Comparison of ENCODE assay signal across 22 cellular contexts in the genomic region with DNA sequence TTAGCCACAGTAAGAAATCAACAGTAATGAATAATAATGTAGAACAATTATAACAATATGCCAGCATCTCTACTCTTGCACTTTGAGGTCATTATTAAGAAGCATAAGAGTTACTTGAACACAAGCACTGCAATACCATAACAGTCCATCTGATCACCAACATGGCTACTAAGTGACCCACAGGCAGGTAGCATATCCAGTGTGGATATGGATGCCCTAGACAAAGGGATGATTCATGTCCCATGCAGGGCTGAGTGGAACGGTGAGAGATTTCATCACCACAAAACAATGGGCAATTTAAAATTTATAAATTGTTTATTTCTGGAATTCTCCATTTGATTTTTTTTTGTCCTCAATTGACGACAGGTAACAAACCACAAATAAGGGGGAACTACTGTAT.
DNase-seq lines count a peak whose midpoint lies in the region; ATAC-seq and TF ChIP-seq lines count a peak whose summit lies in the region.
"Had no signal": no experiment of that assay in that cellular context is flagged by ENCODE, and none has a peak within 500 bp of the region (broad histone marks: within the 10 kb centered on the region; RNA-seq: fewer than 3 reads in every experiment).

No MANE protein-coding gene starts in this region.

- H3K27ac ChIP-seq in Karpas-422 (ENCODE audit: low read length) = no peak overlapping the region
- H3K27ac ChIP-seq: HL-60, prostate gland had no signal

- H3K9me2 ChIP-seq in Karpas-422 (replicated peaks; ENCODE audit: insufficient read depth, low read length) = no peaks in the 10 kb centered on the region

- H3K9me3 ChIP-seq in Karpas-422 (ENCODE audit: low read length) = no peaks in the 10 kb centered on the region
- H3K9me3 ChIP-seq: prostate gland had no signal

- H3K4me2 ChIP-seq in Karpas-422 (ENCODE audit: low read depth, low read length, poor library complexity, severe bottlenecking) = no peak overlapping the region

- H3K4me1 ChIP-seq in Karpas-422 (ENCODE audit: low read length) = peaks cover 27% of the 10 kb centered on the region
- H3K4me1 ChIP-seq: prostate gland had no signal

- H3K4me3 ChIP-seq in fibroblast of pulmonary artery (replicated peaks; ENCODE audit: low read depth, low read length) = no peak overlapping the region
- H3K4me3 ChIP-seq in Karpas-422 (ENCODE audit: low read length) = no peak overlapping the region
- H3K4me3 ChIP-seq: GM12878, prostate gland, smooth muscle cell had no signal

- H3K27me3 ChIP-seq in Karpas-422 (ENCODE audit: low read length) = 0 out of 2 replicates have a peak, but pooled peaks cover 2% of the 10 kb centered on the region

- H3K9ac ChIP-seq in Karpas-422 (ENCODE audit: low read length) = no peak overlapping the region

- TF ChIP-seq CTCF in fibroblast of pulmonary artery (IDR thresholded peaks at IDR 0.05; ENCODE audit: low read length, missing control alignments) = no peak

- no peaks in the 10 kb centered on the region for H3K79me2 ChIP-seq in Karpas-422 (ENCODE audit: low read length)

- no peaks in the 10 kb centered on the region for H3K36me3 ChIP-seq in Karpas-422 (ENCODE audit: insufficient read depth, low read length)
- H3K36me3 ChIP-seq: prostate gland had no signal

- in situ Hi-C loops in ACHN (cut with HindIII; ENCODE audit: low pct_ligation_motif_present, low pct_unique_long_range_greater_than_20kb, low sequenced_read_pairs) = no loop called here

- ATAC-seq in GM18867 (IDR thresholded peaks at IDR 0.05; ENCODE audit: unreplicated experiment) = no peak
- ATAC-seq: activated T-helper 17 cell treated with anti-CD3 and anti-CD28 coated beads, Interleukin-2, amount 50 U/mL, for 72 hours; GM12878; left cardiac atrium had no signal

- peak; percentile 49 for DNase-seq in HT1080 (ENCODE audit: low read depth)
- DNase-seq in SW480 (ENCODE audit: low spot score) = peak; percentile 20
- peak; percentile 39 for DNase-seq in fibroblast of pulmonary artery (ENCODE audit: low read depth)
- peak; percentile 74 for DNase-seq in renal cortical epithelial cell (ENCODE audit: low read depth)
- no peak for DNase-seq in ACHN
- no peak for DNase-seq in activated naive CD4-positive, alpha-beta T cell treated with anti-CD3 and anti-CD28 coated beads, Interleukin-2, amount 50 U/mL, for 16 hours
- no peak for DNase-seq in Karpas-422
- DNase-seq: activated CD4-positive, alpha-beta T cell treated with anti-CD3 and anti-CD28 coated beads for 4 hours; CD8-positive, alpha-beta memory T cell; cortex of kidney; foreskin melanocyte; left cardiac atrium; NCI-H187 treated with DMSO at 0.1 percent for 48 hours; NCI-H446 treated with DMSO at 0.1 percent for 48 hours; NK-92 treated with Interleukin-12 subunit alpha and Interleukin-12 subunit beta, amount 100 ng/mL, for 24 hours; stimulated activated CD4-positive, alpha-beta T cell treated with anti-CD3 and anti-CD28 coated beads, Interleukin-4, amount 100 ng/mL, for 1 hour had no signal

- no peak overlapping the region for H2AFZ ChIP-seq in Karpas-422 (ENCODE audit: low read length)

- no peaks in the 10 kb centered on the region for H4K20me1 ChIP-seq in Karpas-422 (ENCODE audit: insufficient read depth, low read depth, low read length)

Comparison
In these comparisons a context has a peak if more than half of its experiments do, and no peak if none do; other contexts are left out.
1. DNase-seq: peak in HT1080 (single experiment), SW480 (single experiment), fibroblast of pulmonary artery (single experiment) and renal cortical epithelial cell (single experiment); none in ACHN (single experiment), activated naive CD4-positive, alpha-beta T cell treated with anti-CD3 and anti-CD28 coated beads, Interleukin-2, amount 50 U/mL, for 16 hours (single experiment) and Karpas-422 (single experiment).